Comparison of ENCODE assay signal across 1 cellular context in genomic region chr9:96436456-96437126, GRCh38.
A peak's percentile ranks its signal among the peaks of the same experiment; 100 is the strongest.
TF ChIP-seq lines count a peak whose summit lies in the region.

No MANE protein-coding gene starts in this region.

TF ChIP-seq in HepG2, 621 proteins besides CTCF, POLR2A, EP300 and RAD21 (continued from another document and continues in another):
- TF ChIP-seq ZNF839 (CRISPR knock-in tag; IDR thresholded peaks at IDR 0.05; ENCODE audit: borderline replicate concordance) (0 out of 2 replicates have a peak, but pooled peaks have one; percentile 63), PAX8 (CRISPR knock-in tag; IDR thresholded peaks at IDR 0.05; ENCODE audit: borderline replicate concordance) (no peak), HNF4A (CRISPR knock-in tag; IDR thresholded peaks at IDR 0.05) (peak; percentile 77), ZNF280D (CRISPR knock-in tag; IDR thresholded peaks at IDR 0.05) (no peak; the same call in 1 of the 2 replicates), THYN1 (CRISPR knock-in tag; IDR thresholded peaks at IDR 0.05; ENCODE audit: borderline replicate concordance, low read depth) (no peak), AKNA (CRISPR knock-in tag; IDR thresholded peaks at IDR 0.05; ENCODE audit: borderline replicate concordance) (peak; percentile 72; the same call in 1 of the 2 replicates), HOXA9 (CRISPR knock-in tag; IDR thresholded peaks at IDR 0.05; ENCODE audit: borderline replicate concordance) (peak; percentile 37; the same call in 1 of the 2 replicates), NFIB (CRISPR knock-in tag; IDR thresholded peaks at IDR 0.05; ENCODE audit: borderline replicate concordance) (no peak), GATA4 (IDR thresholded peaks at IDR 0.05; ENCODE audit: borderline replicate concordance, low read depth) (peak; percentile 54; the same call in 1 of the 2 replicates), ZNF737 (CRISPR knock-in tag; IDR thresholded peaks at IDR 0.05; ENCODE audit: borderline replicate concordance) (no peak), ZNF75D (CRISPR knock-in tag; IDR thresholded peaks at IDR 0.05; ENCODE audit: borderline replicate concordance) (no peak), ZNF816 (CRISPR knock-in tag; IDR thresholded peaks at IDR 0.05; ENCODE audit: borderline replicate concordance) (no peak), HNRNPH1 (optimal IDR thresholded peaks at IDR 0.05; ENCODE audit: low read depth, low read length) (no peak), EED (CRISPR knock-in tag; IDR thresholded peaks at IDR 0.05) (peak; percentile 74; the same call in 1 of the 2 replicates), ZNF589 (CRISPR knock-in tag; conservative IDR thresholded peaks at IDR 0.05) (peak; percentile 77; the same call in 1 of the 2 replicates), IKZF1 (IDR thresholded peaks at IDR 0.05) (no peak), XBP1 (CRISPR knock-in tag; IDR thresholded peaks at IDR 0.05) (no peak), AKAP8 (CRISPR knock-in tag; IDR thresholded peaks at IDR 0.05) (0 out of 2 replicates have a peak, but pooled peaks have one; percentile 43), GTF3A (CRISPR knock-in tag; conservative IDR thresholded peaks at IDR 0.05) (no peak), PLRG1 (conservative IDR thresholded peaks at IDR 0.05) (no peak), ZNF883 (CRISPR knock-in tag; IDR thresholded peaks at IDR 0.05; ENCODE audit: not compliant biosample characterization) (peak; percentile 57), ZBTB2 (CRISPR knock-in tag; IDR thresholded peaks at IDR 0.05; ENCODE audit: low read depth) (peak; percentile 20; the same call in 1 of the 2 replicates), ZNF670 (CRISPR knock-in tag; IDR thresholded peaks at IDR 0.05; ENCODE audit: borderline replicate concordance) (peak; percentile 60; the same call in 1 of the 2 replicates), PHF20 (CRISPR knock-in tag; IDR thresholded peaks at IDR 0.05) (peak; percentile 42; the same call in 1 of the 2 replicates), ZNF33B (CRISPR knock-in tag; IDR thresholded peaks at IDR 0.05) (peak; percentile 62; the same call in 1 of the 2 replicates), ZBTB10 (CRISPR knock-in tag; IDR thresholded peaks at IDR 0.05; ENCODE audit: borderline replicate concordance) (no peak), ZNF777 (CRISPR knock-in tag; IDR thresholded peaks at IDR 0.05) (no peak), ZNF878 (CRISPR knock-in tag; IDR thresholded peaks at IDR 0.05) (peak; percentile 92; the same call in 1 of the 2 replicates)
- TF ChIP-seq, protein P1, sequence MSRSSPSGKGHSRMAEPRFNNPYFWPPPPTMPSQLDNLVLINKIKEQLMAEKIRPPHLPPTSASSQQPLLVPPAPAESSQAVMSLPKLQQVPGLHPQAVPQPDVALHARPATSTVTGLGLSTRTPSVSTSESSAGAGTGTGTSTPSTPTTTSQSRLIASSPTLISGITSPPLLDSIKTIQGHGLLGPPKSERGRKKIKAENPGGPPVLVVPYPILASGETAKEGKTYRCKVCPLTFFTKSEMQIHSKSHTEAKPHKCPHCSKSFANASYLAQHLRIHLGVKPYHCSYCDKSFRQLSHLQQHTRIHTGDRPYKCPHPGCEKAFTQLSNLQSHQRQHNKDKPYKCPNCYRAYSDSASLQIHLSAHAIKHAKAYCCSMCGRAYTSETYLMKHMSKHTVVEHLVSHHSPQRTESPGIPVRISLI (CRISPR knock-in tag; IDR thresholded peaks at IDR 0.05; ENCODE audit: borderline replicate concordance): 0 out of 2 replicates have a peak, but pooled peaks have one; percentile 49
- TF ChIP-seq, protein P2, sequence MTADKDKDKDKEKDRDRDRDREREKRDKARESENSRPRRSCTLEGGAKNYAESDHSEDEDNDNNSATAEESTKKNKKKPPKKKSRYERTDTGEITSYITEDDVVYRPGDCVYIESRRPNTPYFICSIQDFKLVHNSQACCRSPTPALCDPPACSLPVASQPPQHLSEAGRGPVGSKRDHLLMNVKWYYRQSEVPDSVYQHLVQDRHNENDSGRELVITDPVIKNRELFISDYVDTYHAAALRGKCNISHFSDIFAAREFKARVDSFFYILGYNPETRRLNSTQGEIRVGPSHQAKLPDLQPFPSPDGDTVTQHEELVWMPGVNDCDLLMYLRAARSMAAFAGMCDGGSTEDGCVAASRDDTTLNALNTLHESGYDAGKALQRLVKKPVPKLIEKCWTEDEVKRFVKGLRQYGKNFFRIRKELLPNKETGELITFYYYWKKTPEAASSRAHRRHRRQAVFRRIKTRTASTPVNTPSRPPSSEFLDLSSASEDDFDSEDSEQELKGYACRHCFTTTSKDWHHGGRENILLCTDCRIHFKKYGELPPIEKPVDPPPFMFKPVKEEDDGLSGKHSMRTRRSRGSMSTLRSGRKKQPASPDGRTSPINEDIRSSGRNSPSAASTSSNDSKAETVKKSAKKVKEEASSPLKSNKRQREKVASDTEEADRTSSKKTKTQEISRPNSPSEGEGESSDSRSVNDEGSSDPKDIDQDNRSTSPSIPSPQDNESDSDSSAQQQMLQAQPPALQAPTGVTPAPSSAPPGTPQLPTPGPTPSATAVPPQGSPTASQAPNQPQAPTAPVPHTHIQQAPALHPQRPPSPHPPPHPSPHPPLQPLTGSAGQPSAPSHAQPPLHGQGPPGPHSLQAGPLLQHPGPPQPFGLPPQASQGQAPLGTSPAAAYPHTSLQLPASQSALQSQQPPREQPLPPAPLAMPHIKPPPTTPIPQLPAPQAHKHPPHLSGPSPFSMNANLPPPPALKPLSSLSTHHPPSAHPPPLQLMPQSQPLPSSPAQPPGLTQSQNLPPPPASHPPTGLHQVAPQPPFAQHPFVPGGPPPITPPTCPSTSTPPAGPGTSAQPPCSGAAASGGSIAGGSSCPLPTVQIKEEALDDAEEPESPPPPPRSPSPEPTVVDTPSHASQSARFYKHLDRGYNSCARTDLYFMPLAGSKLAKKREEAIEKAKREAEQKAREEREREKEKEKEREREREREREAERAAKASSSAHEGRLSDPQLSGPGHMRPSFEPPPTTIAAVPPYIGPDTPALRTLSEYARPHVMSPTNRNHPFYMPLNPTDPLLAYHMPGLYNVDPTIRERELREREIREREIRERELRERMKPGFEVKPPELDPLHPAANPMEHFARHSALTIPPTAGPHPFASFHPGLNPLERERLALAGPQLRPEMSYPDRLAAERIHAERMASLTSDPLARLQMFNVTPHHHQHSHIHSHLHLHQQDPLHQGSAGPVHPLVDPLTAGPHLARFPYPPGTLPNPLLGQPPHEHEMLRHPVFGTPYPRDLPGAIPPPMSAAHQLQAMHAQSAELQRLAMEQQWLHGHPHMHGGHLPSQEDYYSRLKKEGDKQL (CRISPR knock-in tag; IDR thresholded peaks at IDR 0.05; ENCODE audit: low read depth): peak; percentile 52; the same call in 1 of the 2 replicates
- TF ChIP-seq, protein P3, sequence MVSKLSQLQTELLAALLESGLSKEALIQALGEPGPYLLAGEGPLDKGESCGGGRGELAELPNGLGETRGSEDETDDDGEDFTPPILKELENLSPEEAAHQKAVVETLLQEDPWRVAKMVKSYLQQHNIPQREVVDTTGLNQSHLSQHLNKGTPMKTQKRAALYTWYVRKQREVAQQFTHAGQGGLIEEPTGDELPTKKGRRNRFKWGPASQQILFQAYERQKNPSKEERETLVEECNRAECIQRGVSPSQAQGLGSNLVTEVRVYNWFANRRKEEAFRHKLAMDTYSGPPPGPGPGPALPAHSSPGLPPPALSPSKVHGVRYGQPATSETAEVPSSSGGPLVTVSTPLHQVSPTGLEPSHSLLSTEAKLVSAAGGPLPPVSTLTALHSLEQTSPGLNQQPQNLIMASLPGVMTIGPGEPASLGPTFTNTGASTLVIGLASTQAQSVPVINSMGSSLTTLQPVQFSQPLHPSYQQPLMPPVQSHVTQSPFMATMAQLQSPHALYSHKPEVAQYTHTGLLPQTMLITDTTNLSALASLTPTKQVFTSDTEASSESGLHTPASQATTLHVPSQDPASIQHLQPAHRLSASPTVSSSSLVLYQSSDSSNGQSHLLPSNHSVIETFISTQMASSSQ (IDR thresholded peaks at IDR 0.05; ENCODE audit: low read depth): peak; percentile 14; the same call in 1 of the 2 replicates
- TF ChIP-seq, protein P3 (CRISPR knock-in tag; IDR thresholded peaks at IDR 0.05; ENCODE audit: borderline replicate concordance): peak; percentile 41; the same call in 1 of the 2 replicates
